1 cellular context compared by ENCODE assay signal in genomic region chr21:33157303-33157702, GRCh38.
TF ChIP-seq lines count a peak whose summit lies in the region.

No MANE protein-coding gene starts in this region.

TF ChIP-seq in GM23338, 12 proteins besides CTCF, POLR2A, EP300 and RAD21:
- TF ChIP-seq REST (IDR thresholded peaks at IDR 0.05; ENCODE audit: unreplicated experiment) = peak; percentile 76
- TF ChIP-seq STAT1 (IDR thresholded peaks at IDR 0.05; ENCODE audit: unreplicated experiment) = no peak
- TF ChIP-seq EZH2phosphoT487 (IDR thresholded peaks at IDR 0.05; ENCODE audit: unreplicated experiment) = no peak
- no peak for TF ChIP-seq EZH2 (IDR thresholded peaks at IDR 0.05; ENCODE audit: low read depth, unreplicated experiment)
- TF ChIP-seq POLR2AphosphoS5 (IDR thresholded peaks at IDR 0.05; ENCODE audit: low read depth) = no peak
TF ChIP-seq in GM23338: peak in this region for 1.
